In the genomic region with DNA sequence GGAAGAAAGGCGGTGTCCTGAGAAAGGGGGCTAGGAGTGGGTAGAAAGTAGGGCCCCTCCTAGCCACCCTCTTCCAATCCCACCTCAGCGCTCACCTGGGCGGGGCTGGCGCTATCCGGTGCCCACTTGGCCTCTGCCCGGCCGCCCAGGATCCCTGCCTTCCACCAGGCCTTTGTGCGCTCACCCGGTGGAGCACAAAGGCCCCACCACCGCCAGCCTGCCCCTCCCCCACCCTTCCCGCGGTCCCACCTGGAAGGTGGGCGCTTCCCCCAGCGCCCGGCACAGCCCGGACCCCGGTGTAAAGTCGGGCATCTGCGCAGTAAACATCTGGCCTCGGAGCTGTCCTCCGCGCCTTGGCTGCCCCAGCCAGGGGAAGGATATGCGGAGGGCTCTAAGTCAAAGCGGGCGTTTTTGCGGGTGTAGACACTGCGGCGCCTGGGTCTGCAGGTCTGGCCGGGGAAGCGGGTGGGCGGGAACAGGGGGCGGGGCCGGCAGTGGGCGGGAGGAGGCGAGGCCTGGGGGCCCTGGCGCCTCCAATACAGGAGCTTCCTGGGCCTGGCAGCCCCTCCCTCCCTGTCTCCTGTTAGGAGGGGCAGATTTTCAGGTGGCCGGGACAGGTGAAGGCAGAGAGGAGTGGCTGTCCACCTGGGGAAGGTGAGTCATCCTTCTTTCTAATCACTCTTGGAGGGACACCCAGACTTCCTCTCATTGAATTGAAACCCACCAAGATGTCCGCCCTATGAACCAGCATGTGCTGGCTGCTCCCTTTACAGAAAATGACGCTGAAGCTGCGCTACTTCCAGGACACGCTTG, we compare ENCODE assay signal across 10 cellular contexts. TPM values are rescaled to one million over a fixed set of nuclear protein-coding genes. Genes with fewer than 3 reads are reported as not detected.
DNase-seq lines count a peak whose midpoint lies in the region; ATAC-seq and TF ChIP-seq lines count a peak whose summit lies in the region.
"Had no signal": no experiment of that assay in that cellular context is flagged by ENCODE, and none has a peak within 500 bp of the region (broad histone marks: within the 10 kb centered on the region; RNA-seq: fewer than 3 reads in every experiment).

No MANE protein-coding gene starts in this region.

- H3K9me3 ChIP-seq in HUES64 (ENCODE audit: insufficient read depth, low read depth, low read length), result no peaks in the 10 kb centered on the region
- H3K9me3 ChIP-seq in testis, result no peaks in the 10 kb centered on the region
- no peaks in the 10 kb centered on the region for H3K9me3 ChIP-seq in PC-3 (ENCODE audit: low read length)
- H3K9me3 ChIP-seq: neutrophil had no signal

- H3K4me3 ChIP-seq in HUES64 (ENCODE audit: low read length) (peak overlapping the region; percentile 74), dorsolateral prefrontal cortex (peak overlapping the region in 49 of 59 donors; percentile 4 to 58 (median 36)), testis (peak overlapping the region; percentile 45 to 62), PC-3 (ENCODE audit: low read length) (no peak overlapping the region)

- TF ChIP-seq CTCF in dorsolateral prefrontal cortex (IDR thresholded peaks at IDR 0.05 in 54 of 56, conservative IDR thresholded peaks at IDR 0.05 in 2 of 56; ENCODE audit: low read depth in 1 of 56, partially characterized antibody in 56 of 56) (no peak), testis (IDR thresholded peaks at IDR 0.05) (no peak), PC-3 (conservative IDR thresholded peaks at IDR 0.05; ENCODE audit: low read depth, low read length) (no peak), GM10266 (IDR thresholded peaks at IDR 0.05; ENCODE audit: control insufficient read depth, insufficient read depth, low read depth, missing control alignments) (no peak)

- WGBS in HUES64, result 18% methylated on average over 40 of the region's 41 CpGs
- 10 to 33% methylated on average over 13 to 35 of the region's 41 CpGs for WGBS in testis, 2 donors

- H3K9ac ChIP-seq in HUES64 (ENCODE audit: low read depth, low read length), result peak overlapping the region; percentile 86
- H3K9ac ChIP-seq in PC-3 (ENCODE audit: low read length), result no peak overlapping the region

- BruUV-seq in PC-3 (replicated peaks; lab: Mats Ljungman, UMichigan), result no TSS peak

- H3K4me2 ChIP-seq in PC-3 (ENCODE audit: low read length), result no peak overlapping the region

- H3K36me3 ChIP-seq in HUES64 (ENCODE audit: insufficient read depth, low read length) (peaks cover 18% of the 10 kb centered on the region), testis (ENCODE audit: low read depth, missing control alignments) (no peaks in the 10 kb centered on the region), PC-3 (ENCODE audit: low read depth, low read length) (no peaks in the 10 kb centered on the region)
- H3K36me3 ChIP-seq: neutrophil had no signal

- intact Hi-C loops in dorsolateral prefrontal cortex (cut with DNase I), result no loop called here
- intact Hi-C loops in testis (cut with DNase I; ENCODE audit: low total_unique reads), result no loop called here
- intact Hi-C loops in PC-3 (cut with micrococcal nuclease), result no loop called here

- peak overlapping the region; percentile 85 for H3K27ac ChIP-seq in HUES64 (ENCODE audit: low read depth, low read length)
- no peak overlapping the region for H3K27ac ChIP-seq in dorsolateral prefrontal cortex
- no peak overlapping the region for H3K27ac ChIP-seq in testis
- H3K27ac ChIP-seq in PC-3 (ENCODE audit: low read length), result no peak overlapping the region
- H3K27ac ChIP-seq: neutrophil had no signal

- TF ChIP-seq POLR2A in testis (IDR thresholded peaks at IDR 0.05), result no peak

- no peaks in the 10 kb centered on the region for H3K79me2 ChIP-seq in PC-3 (ENCODE audit: low read length)

- peaks cover 22% of the 10 kb centered on the region for H3K4me1 ChIP-seq in HUES64 (ENCODE audit: insufficient read depth, low read length)
- peaks cover 7% of the 10 kb centered on the region for H3K4me1 ChIP-seq in testis
- H3K4me1 ChIP-seq in PC-3 (ENCODE audit: insufficient read depth, low read length), result peaks cover 24% of the 10 kb centered on the region

- H3K27me3 ChIP-seq in HUES64 (ENCODE audit: insufficient read depth, low read length) (no peaks in the 10 kb centered on the region), dorsolateral prefrontal cortex (peaks cover 0 to 2% (median 0%) of the 10 kb centered on the region in 45 donors), testis (no peaks in the 10 kb centered on the region), PC-3 (ENCODE audit: low read length) (no peaks in the 10 kb centered on the region)

- H3F3A ChIP-seq in PC-3 (ENCODE audit: low read length, unreplicated experiment), result no peaks in the 10 kb centered on the region

- no peaks in the 10 kb centered on the region for H4K20me1 ChIP-seq in PC-3 (ENCODE audit: low read length)

- H2AFZ ChIP-seq in PC-3 (ENCODE audit: low read length), result no peak overlapping the region

- no peaks in the 10 kb centered on the region for H3K9me2 ChIP-seq in PC-3 (replicated peaks; ENCODE audit: low read length)

- DNase-seq in dorsolateral prefrontal cortex (peak in 2 of 10 donors; percentile 6 to 29), kidney tubule cell (ENCODE audit: low spot score) (peak; percentile 58), testis (peak; percentile 45), hippocampal formation (lab: John Stamatoyannopoulos, UW) (no peak), PC-3 (no peak), GM10266 (ENCODE audit: extremely low spot score) (no peak)
- DNase-seq: NCI-H446 had no signal

- ATAC-seq in PC-3, result no peak

- POLR2A ChIA-PET in PC-3 (lab: Charles Lee; ENCODE audit: unreplicated experiment), result no interaction called here

- CTCF ChIA-PET in PC-3 (lab: Charles Lee), result no interaction called here

RNA-seq across cellular contexts. Expression of gene PNLIPRP2, which starts 49.3 kb away (rescaled TPM):
- polyA plus RNA-seq in HUES64 (2013, experiment 1 of 2), result not detected
- polyA plus RNA-seq in HUES64 (2013, experiment 2 of 2), result not detected
- total RNA-seq in dorsolateral prefrontal cortex, result not detected
- total RNA-seq in testis, result under 1 TPM in 1 of 2 donors, not detected in 1; 0.31 TPM
- polyA plus RNA-seq in testis (ENCODE audit: insufficient read depth, low read depth, low replicate concordance), result 0.61 TPM
- not detected in 2 replicates for total RNA-seq in PC-3 (2014; rRNA removed)
- total RNA-seq: T-helper 1 cell treated with Interleukin-12 subunit alpha and Interleukin-12 subunit beta and Interleukin-4 antibody, amounts not matched to agents 30 ng/mL and 1 ng/mL, for 36 hours had no signal

Comparison
In these comparisons a context has a peak if more than half of its experiments do, and no peak if none do; other contexts are left out.
1. DNase-seq: peak in kidney tubule cell (single experiment) and testis (single experiment); none in hippocampal formation (0 of 2), PC-3 (single experiment) and GM10266 (single experiment).